ENCODE assay signal across 1 cellular context in the genomic region with DNA sequence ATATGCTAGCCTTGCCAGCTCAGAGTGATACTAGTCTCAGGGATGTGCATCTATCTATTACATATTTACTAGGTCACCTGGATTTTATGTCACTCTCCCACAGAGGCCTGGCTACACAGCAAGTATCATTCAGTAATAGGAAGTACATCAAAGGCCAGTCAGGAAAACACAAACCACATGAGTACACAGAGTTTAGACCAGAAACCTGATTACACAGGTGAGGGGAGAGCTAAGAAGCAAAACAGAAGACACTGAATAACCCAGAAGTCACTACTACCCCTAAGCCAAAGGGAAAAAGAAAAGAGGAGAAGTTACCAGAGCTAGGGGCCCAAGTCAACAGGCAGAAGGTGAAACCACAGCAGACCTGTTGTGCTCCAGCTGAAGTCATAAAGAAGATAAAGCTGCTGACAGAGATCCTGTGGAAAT.
TF ChIP-seq lines count a peak whose summit lies in the region.

No MANE protein-coding gene starts in this region.

TF ChIP-seq in SK-N-SH treated with all-trans-retinoic acid at 6 μM for 48 hours, 23 proteins besides CTCF, POLR2A, EP300 and RAD21 (continued from another document):
- TF ChIP-seq, protein P1, sequence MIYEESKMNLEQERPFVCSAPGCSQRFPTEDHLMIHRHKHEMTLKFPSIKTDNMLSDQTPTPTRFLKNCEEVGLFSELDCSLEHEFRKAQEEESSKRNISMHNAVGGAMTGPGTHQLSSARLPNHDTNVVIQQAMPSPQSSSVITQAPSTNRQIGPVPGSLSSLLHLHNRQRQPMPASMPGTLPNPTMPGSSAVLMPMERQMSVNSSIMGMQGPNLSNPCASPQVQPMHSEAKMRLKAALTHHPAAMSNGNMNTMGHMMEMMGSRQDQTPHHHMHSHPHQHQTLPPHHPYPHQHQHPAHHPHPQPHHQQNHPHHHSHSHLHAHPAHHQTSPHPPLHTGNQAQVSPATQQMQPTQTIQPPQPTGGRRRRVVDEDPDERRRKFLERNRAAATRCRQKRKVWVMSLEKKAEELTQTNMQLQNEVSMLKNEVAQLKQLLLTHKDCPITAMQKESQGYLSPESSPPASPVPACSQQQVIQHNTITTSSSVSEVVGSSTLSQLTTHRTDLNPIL (CRISPR knock-in tag; IDR thresholded peaks at IDR 0.05; ENCODE audit: low read depth): no peak
- no peak for TF ChIP-seq CSDC2 (CRISPR knock-in tag; IDR thresholded peaks at IDR 0.05)
TF ChIP-seq in SK-N-SH treated with all-trans-retinoic acid at 6 μM for 48 hours: peak in this region for 0.
